ENCODE assay signal across 23 cellular contexts in genomic region chr1:64482128-64482527, GRCh38. TPM values are rescaled to one million over a fixed set of nuclear protein-coding genes. Genes with fewer than 3 reads are reported as not detected.
DNase-seq lines count a peak whose midpoint lies in the region; ATAC-seq, FAIRE-seq and TF ChIP-seq lines count a peak whose summit lies in the region.
"Had no signal": no experiment of that assay in that cellular context is flagged by ENCODE, and none has a peak within 500 bp of the region (broad histone marks: within the 10 kb centered on the region; RNA-seq: fewer than 3 reads in every experiment).

No MANE protein-coding gene starts in this region.

- WGBS in H1 (ENCODE audit: extremely low coverage in 1 of 2, insufficient coverage in 1 of 2, insufficient read length in 1 of 2, insufficient replicate concordance in 2 of 2, low coverage in 1 of 2, low lambda C conversion rate in 2 of 2, missing lambda C conversion rate in 1 of 2), 2 experiments = 79% methylated on average over 3 of the region's 3 CpGs; no CpG with 5 or more reads in 1 of the 2 experiments

- H3K18ac ChIP-seq in H1 (ENCODE audit: extremely low read depth, low read length) = 0 out of 2 replicates have a peak overlapping the region, but pooled peaks have one; percentile 56

- no peaks in the 10 kb centered on the region for H3K36me3 ChIP-seq in Loucy (ENCODE audit: insufficient read depth, low read length)
- H3K36me3 ChIP-seq in H1 (ENCODE audit: control insufficient read depth in 2 of 4, insufficient read depth in 4 of 4, low read length in 3 of 4) = no peaks in the 10 kb centered on the region
- no peaks in the 10 kb centered on the region for H3K36me3 ChIP-seq in neural cell (ENCODE audit: insufficient read depth, low read length)
- H3K36me3 ChIP-seq: SJSA1 had no signal

- H3F3A ChIP-seq in Loucy (ENCODE audit: low read depth) (no peaks in the 10 kb centered on the region), neural cell (ENCODE audit: insufficient read depth, low read length, poor library complexity, severe bottlenecking) (no peaks in the 10 kb centered on the region)

- no peaks in the 10 kb centered on the region; the same call in 1 of the 2 replicates for H3K23me2 ChIP-seq in H1 (ENCODE audit: low read depth, low read length)

- no peak for FAIRE-seq in H1 (lab: Jason Lieb, UNC)
- FAIRE-seq: A549, GM12891, HTR-8/SVneo had no signal

- CTCF ChIA-PET in H1 (lab: Charles Lee; ENCODE audit: partially characterized antibody) = no interaction called here

- no peak for TF ChIP-seq RAD21 in H1 (IDR thresholded peaks at IDR 0.05 in 1 of 2, conservative IDR thresholded peaks at IDR 0.05 in 1 of 2; ENCODE audit: low read depth in 2 of 2, low read length in 2 of 2)
- no peak for TF ChIP-seq RAD21 in neural cell (conservative IDR thresholded peaks at IDR 0.05)

- H3K79me2 ChIP-seq in Loucy (ENCODE audit: insufficient read depth, low read length) (0 out of 2 replicates have a peak, but pooled peaks cover 3% of the 10 kb centered on the region), H1 (ENCODE audit: control insufficient read depth in 1 of 2, insufficient read depth in 2 of 2, low read length in 2 of 2) (peaks cover 42 to 97% of the 10 kb centered on the region in 2 experiments), neural cell (replicated peaks; ENCODE audit: insufficient read depth, low read length) (peaks cover 10% of the 10 kb centered on the region)

- peak overlapping the region; percentile 1 for H3K4me2 ChIP-seq in Loucy (ENCODE audit: low read depth, low read length, poor library complexity, severe bottlenecking)
- H3K4me2 ChIP-seq in H1 (ENCODE audit: insufficient read depth in 1 of 2, low read depth in 2 of 2, low read length in 2 of 2) = no peak overlapping the region; a peak in 1 of 4 replicates
- peak overlapping the region; percentile 15 for H3K4me2 ChIP-seq in neural cell (ENCODE audit: low read length)
- H3K4me2 ChIP-seq: A549 had no signal

- H2BK5ac ChIP-seq in H1 (ENCODE audit: low read depth, low read length) = no peak overlapping the region

- no peak for DNase-seq in H1 (ENCODE audit: low read depth in 1 of 2, low spot score in 2 of 2)
- DNase-seq in AML-193 (lab: John Stamatoyannopoulos, UW) = no peak
- DNase-seq in left ventricle myocardium superior = no peak
- no peak for DNase-seq in kidney tubule cell (ENCODE audit: low spot score)
- DNase-seq: CD8-positive, alpha-beta T cell; DMS79 treated with DMSO at 0.1 percent for 48 hours; GF-D8; H7; KG1; MM.1S; NCI-H2029; NCI-H446 treated with DMSO at 0.1 percent for 48 hours; NCI-H526 treated with DMSO at 0.1 percent for 48 hours; Right ventricle myocardium superior; RPMI8226 had no signal

- no peak overlapping the region for H3K9ac ChIP-seq in Loucy (ENCODE audit: low read depth, low read length, poor library complexity, severe bottlenecking)
- H3K9ac ChIP-seq in H1 (replicated peaks in 1 of 4; ENCODE audit: extremely low read depth in 1 of 4, low read depth in 3 of 4, low read length in 3 of 4) = 0 out of 7 replicates have a peak overlapping the region, but pooled peaks of 1 of the 4 experiments have one; percentile 11
- H3K9ac ChIP-seq in neural cell (ENCODE audit: low read length) = no peak overlapping the region

- H3K9me2 ChIP-seq in Loucy (replicated peaks; ENCODE audit: low read depth, low read length) (no peaks in the 10 kb centered on the region), neural cell (ENCODE audit: insufficient read depth, low read length) (no peaks in the 10 kb centered on the region)

- intact Hi-C loops in left ventricle myocardium superior (cut with micrococcal nuclease) = no loop called here

- peaks cover 10% of the 10 kb centered on the region; the same call in 1 of the 2 replicates for H3K79me1 ChIP-seq in H1 (ENCODE audit: low read depth, low read length)

- H2AK5ac ChIP-seq in H1 (ENCODE audit: low read depth, low read length) = no peak overlapping the region

- H3K27ac ChIP-seq in H1 (ENCODE audit: low read depth, low read length) (no peak overlapping the region), neural cell (ENCODE audit: low read length) (no peak overlapping the region)
- H3K27ac ChIP-seq: A549, C4-2B, SJSA1 had no signal

- H4K8ac ChIP-seq in H1 (ENCODE audit: extremely low read depth, insufficient read depth, low read length) = no peak overlapping the region

- no peak overlapping the region for H3K56ac ChIP-seq in H1 (replicated peaks; ENCODE audit: insufficient read length, low read depth, low read length)

- H2AFZ ChIP-seq in Loucy (ENCODE audit: low read length) = no peak overlapping the region
- no peak overlapping the region for H2AFZ ChIP-seq in H1 (ENCODE audit: low read length)
- no peak overlapping the region for H2AFZ ChIP-seq in neural cell (ENCODE audit: low read depth, low read length)

- H2BK20ac ChIP-seq in H1 (ENCODE audit: low read length) = no peak overlapping the region

- H2BK15ac ChIP-seq in H1 (ENCODE audit: low read length) = no peak overlapping the region

- H4K91ac ChIP-seq in H1 (replicated peaks; ENCODE audit: insufficient read length, low read length) = no peak overlapping the region

- no peak overlapping the region for H2BK120ac ChIP-seq in H1 (replicated peaks; ENCODE audit: low read depth, low read length)

- no peak for TF ChIP-seq CTCF in Loucy (conservative IDR thresholded peaks at IDR 0.05; ENCODE audit: low read length)
- TF ChIP-seq CTCF in H1 (IDR thresholded peaks at IDR 0.05; ENCODE audit: control extremely low read depth in 1 of 3, insufficient read depth in 1 of 3, low read depth in 1 of 3, low read length in 3 of 3) = no peak
- TF ChIP-seq CTCF in neural cell (IDR thresholded peaks at IDR 0.05; ENCODE audit: poor library complexity, severe bottlenecking) = no peak

- H3K27me3 ChIP-seq in Loucy (ENCODE audit: insufficient read depth, low read length, poor library complexity, severe bottlenecking) = no peaks in the 10 kb centered on the region
- peaks cover 0 to 1% (median 0%) of the 10 kb centered on the region in 4 experiments; a peak in 1 of 7 replicates for H3K27me3 ChIP-seq in H1 (replicated peaks in 1 of 4; ENCODE audit: control insufficient read depth in 3 of 4, extremely low read depth in 1 of 4, insufficient read depth in 3 of 4, low read length in 3 of 4)
- no peaks in the 10 kb centered on the region for H3K27me3 ChIP-seq in neural cell (ENCODE audit: insufficient read depth, low read depth, low read length)

- no peak overlapping the region for H3K4ac ChIP-seq in H1 (replicated peaks; ENCODE audit: insufficient read length, low read depth, low read length)

- H4K20me1 ChIP-seq in Loucy (ENCODE audit: insufficient read depth, low read length, poor library complexity, severe bottlenecking) = no peaks in the 10 kb centered on the region
- H4K20me1 ChIP-seq in H1 (replicated peaks in 1 of 2; ENCODE audit: control insufficient read depth in 1 of 2, insufficient read depth in 2 of 2, low read length in 2 of 2) = peaks cover 6 to 28% of the 10 kb centered on the region in 2 experiments
- no peaks in the 10 kb centered on the region for H4K20me1 ChIP-seq in neural cell (ENCODE audit: insufficient read depth)

- H2BK12ac ChIP-seq in H1 (ENCODE audit: low read depth, low read length) = no peak overlapping the region

- ATAC-seq in left ventricle myocardium superior = no peak
- ATAC-seq in HG03442 (IDR thresholded peaks at IDR 0.05; ENCODE audit: unreplicated experiment) = no peak
- ATAC-seq: A549; CD8-positive, alpha-beta T cell had no signal

- TF ChIP-seq EP300 in H1 (IDR thresholded peaks at IDR 0.05; ENCODE audit: borderline replicate concordance in 1 of 2, low read depth in 2 of 2, low read length in 2 of 2) = no peak
- no peak for TF ChIP-seq EP300 in neural cell (conservative IDR thresholded peaks at IDR 0.05; ENCODE audit: poor library complexity, severe bottlenecking)

- no peak for TF ChIP-seq POLR2A in H1 (IDR thresholded peaks at IDR 0.05; ENCODE audit: control extremely low read depth in 1 of 2, low read depth in 2 of 2, low read length in 2 of 2)

- no peak overlapping the region for H3K14ac ChIP-seq in H1 (ENCODE audit: insufficient read length)

- H3K4me1 ChIP-seq in Loucy (ENCODE audit: insufficient read depth, low read length, poor library complexity, severe bottlenecking) (peaks cover 15% of the 10 kb centered on the region), H1 (replicated peaks in 1 of 4; ENCODE audit: control insufficient read depth in 3 of 4, insufficient read depth in 4 of 4, low read length in 3 of 4) (peaks cover 5 to 19% (median 11%) of the 10 kb centered on the region in 4 experiments)
- H3K4me1 ChIP-seq: SJSA1 had no signal

- no peak overlapping the region for H4K5ac ChIP-seq in H1 (ENCODE audit: insufficient read length, low read depth, low read length)

- no peak overlapping the region for H3K4me3 ChIP-seq in Loucy (ENCODE audit: low read length, poor library complexity, severe bottlenecking)
- no peak overlapping the region for H3K4me3 ChIP-seq in H1 (ENCODE audit: extremely low read depth in 1 of 4, insufficient read depth in 2 of 4, low read depth in 3 of 4, low read length in 4 of 4)
- H3K4me3 ChIP-seq in neural cell (ENCODE audit: low read length) = peak overlapping the region; percentile 40
- H3K4me3 ChIP-seq: A549, SJSA1 had no signal

- no peak overlapping the region for H3K23ac ChIP-seq in H1 (ENCODE audit: insufficient read length)

- POLR2A ChIA-PET in H1 (lab: Charles Lee; ENCODE audit: partially characterized antibody) = interaction anchor here (0.8 to 1.9 kb wide), 3 partner anchors 9 to 15 kb away, joined by 3 to 6 read pairs (median 4); no protein-coding TSS in a partner anchor

- H3K9me3 ChIP-seq in Loucy (ENCODE audit: insufficient read depth, low read depth, low read length) (no peaks in the 10 kb centered on the region), H1 (ENCODE audit: insufficient read depth in 2 of 2, low read depth in 1 of 2, low read length in 1 of 2) (no peaks in the 10 kb centered on the region), neural cell (ENCODE audit: low read length) (no peaks in the 10 kb centered on the region)
- H3K9me3 ChIP-seq: A549, SJSA1 had no signal

TF ChIP-seq in H1, 55 proteins besides CTCF, POLR2A, EP300 and RAD21 (continues in another document):
- TF ChIP-seq GTF2F1 (IDR thresholded peaks at IDR 0.05; ENCODE audit: borderline replicate concordance, low read depth, low read length) = no peak

TF ChIP-seq in neural cell, 6 proteins besides CTCF, POLR2A, EP300 and RAD21 (continues in another document):
- no peak for TF ChIP-seq POLR2AphosphoS5 (IDR thresholded peaks at IDR 0.05)
- no peak for TF ChIP-seq SMC3 (conservative IDR thresholded peaks at IDR 0.05; ENCODE audit: poor library complexity)

RNA-seq across cellular contexts. Expression of gene CACHD1, which starts 12.2 kb away (rescaled TPM):
- total RNA-seq in H1 (2021; fragmentation: NEBNext Ultra II Directional; extraction: Animal tissue kit (Norgen Biotek cat#: 25700)) = 42.5 and 44.7 TPM in 2 replicates
- polyA plus RNA-seq in H1 (2011; rRNA removed) (22.2 and 26.4 TPM in 2 replicates), neural cell (11.1 and 12.7 TPM in 2 replicates)
- 24.2 TPM for polyA plus RNA-seq in H1 (2011; cell fraction: cytosol; rRNA removed)
- polyA plus RNA-seq in H1 (2011; cell fraction: nucleus; rRNA removed) = 42.0 TPM
- 28.5 to 35.1 TPM (median 34.0 TPM) in 4 replicates for polyA plus RNA-seq in H1 (2012, experiment 1 of 2)
- polyA plus RNA-seq in H1 (2012, experiment 2 of 2) = 2.8 TPM
- polyA plus RNA-seq in H1 (2013, experiment 1 of 2) = 33.0 TPM
- polyA plus RNA-seq in H1 (2013, experiment 2 of 2) = 31.4 TPM
- polyA minus RNA-seq in H1 (2011; rRNA and poly(A)+ RNA removed) = 71.1 and 85.3 TPM in 2 replicates
- 39.4 TPM for polyA minus RNA-seq in H1 (2011; cell fraction: cytosol; rRNA and poly(A)+ RNA removed)
- polyA minus RNA-seq in H1 (2011; cell fraction: nucleus; rRNA and poly(A)+ RNA removed) = 70.3 TPM
- 24.8 and 31.3 TPM in 2 replicates for polyA minus RNA-seq in neural cell
- total RNA-seq in left ventricle myocardium superior = 3.1 TPM

Comparison
In these comparisons a context has a peak if more than half of its experiments do, and no peak if none do; other contexts are left out.
1. H3K4me2 ChIP-seq: peak in Loucy (single experiment) and neural cell (single experiment); none in H1 (0 of 2).
2. RNA of gene CACHD1, which starts 12.2 kb away (total RNA-seq): 42.5 to 44.7 TPM in H1; 3.1 TPM in left ventricle myocardium superior (single experiment); every median in the first group is over 10 times any median in the second.